ENCODE assay signal across 1 cellular context in the genomic region with DNA sequence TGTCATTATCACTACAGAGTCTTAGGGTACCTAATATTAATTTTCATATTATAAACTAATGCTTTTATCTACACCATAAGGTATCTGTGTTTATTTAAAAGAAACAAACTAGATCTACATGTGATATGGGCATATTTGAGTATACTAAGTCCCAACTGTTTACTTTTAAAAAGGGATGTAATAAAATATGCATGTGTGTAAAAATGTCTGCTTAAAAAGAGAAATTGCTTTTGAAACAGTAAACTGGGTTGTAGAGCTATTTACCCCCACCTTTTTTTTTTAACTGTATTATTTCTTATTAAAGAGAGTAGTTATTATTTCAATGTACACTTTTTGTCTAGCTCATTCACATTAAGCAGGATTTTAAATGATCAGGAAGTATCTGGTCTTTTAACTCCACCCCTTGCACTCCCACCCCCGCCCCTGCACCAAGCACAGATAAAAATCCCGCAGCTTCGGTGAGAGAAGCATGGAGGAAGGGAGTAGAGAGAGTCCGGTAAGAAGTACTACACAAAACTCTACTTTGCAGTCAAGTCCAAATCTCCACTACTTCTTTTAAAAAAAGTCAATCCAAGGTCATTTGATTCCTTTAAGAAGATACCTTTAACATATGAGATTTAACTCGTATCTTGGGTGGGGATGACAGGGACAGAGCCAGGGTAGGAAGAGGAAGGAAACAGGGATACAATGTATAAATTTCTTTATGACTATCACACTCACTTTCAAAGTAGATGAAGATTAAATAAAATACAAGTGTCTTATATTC.
TF ChIP-seq lines count a peak whose summit lies in the region.

No MANE protein-coding gene starts in this region.

TF ChIP-seq in liver, 16 proteins besides CTCF, POLR2A, EP300 and RAD21 (continued from another document):
- TF ChIP-seq, protein P1, sequence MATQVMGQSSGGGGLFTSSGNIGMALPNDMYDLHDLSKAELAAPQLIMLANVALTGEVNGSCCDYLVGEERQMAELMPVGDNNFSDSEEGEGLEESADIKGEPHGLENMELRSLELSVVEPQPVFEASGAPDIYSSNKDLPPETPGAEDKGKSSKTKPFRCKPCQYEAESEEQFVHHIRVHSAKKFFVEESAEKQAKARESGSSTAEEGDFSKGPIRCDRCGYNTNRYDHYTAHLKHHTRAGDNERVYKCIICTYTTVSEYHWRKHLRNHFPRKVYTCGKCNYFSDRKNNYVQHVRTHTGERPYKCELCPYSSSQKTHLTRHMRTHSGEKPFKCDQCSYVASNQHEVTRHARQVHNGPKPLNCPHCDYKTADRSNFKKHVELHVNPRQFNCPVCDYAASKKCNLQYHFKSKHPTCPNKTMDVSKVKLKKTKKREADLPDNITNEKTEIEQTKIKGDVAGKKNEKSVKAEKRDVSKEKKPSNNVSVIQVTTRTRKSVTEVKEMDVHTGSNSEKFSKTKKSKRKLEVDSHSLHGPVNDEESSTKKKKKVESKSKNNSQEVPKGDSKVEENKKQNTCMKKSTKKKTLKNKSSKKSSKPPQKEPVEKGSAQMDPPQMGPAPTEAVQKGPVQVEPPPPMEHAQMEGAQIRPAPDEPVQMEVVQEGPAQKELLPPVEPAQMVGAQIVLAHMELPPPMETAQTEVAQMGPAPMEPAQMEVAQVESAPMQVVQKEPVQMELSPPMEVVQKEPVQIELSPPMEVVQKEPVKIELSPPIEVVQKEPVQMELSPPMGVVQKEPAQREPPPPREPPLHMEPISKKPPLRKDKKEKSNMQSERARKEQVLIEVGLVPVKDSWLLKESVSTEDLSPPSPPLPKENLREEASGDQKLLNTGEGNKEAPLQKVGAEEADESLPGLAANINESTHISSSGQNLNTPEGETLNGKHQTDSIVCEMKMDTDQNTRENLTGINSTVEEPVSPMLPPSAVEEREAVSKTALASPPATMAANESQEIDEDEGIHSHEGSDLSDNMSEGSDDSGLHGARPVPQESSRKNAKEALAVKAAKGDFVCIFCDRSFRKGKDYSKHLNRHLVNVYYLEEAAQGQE (IDR thresholded peaks at IDR 0.05) = no peak
- TF ChIP-seq FOXA1 (IDR thresholded peaks at IDR 0.05) (no peak), GABPA (IDR thresholded peaks at IDR 0.05 in 1 of 2, conservative IDR thresholded peaks at IDR 0.05 in 1 of 2) (no peak), YY1 (IDR thresholded peaks at IDR 0.05) (peak; percentile 83), FOXA2 (IDR thresholded peaks at IDR 0.05) (no peak), TAF1 (conservative IDR thresholded peaks at IDR 0.05) (peak; percentile 57), EGR1 (IDR thresholded peaks at IDR 0.05; ENCODE audit: low read depth in 2 of 2) (peak in 1 of 2 donors; percentile 50), HNF4A (conservative IDR thresholded peaks at IDR 0.05) (peak in 1 of 2 donors; percentile 10), HNF4G (IDR thresholded peaks at IDR 0.05) (no peak), JUND (IDR thresholded peaks at IDR 0.05) (no peak), SP1 (IDR thresholded peaks at IDR 0.05) (no peak), RXRA (IDR thresholded peaks at IDR 0.05) (no peak)
- TF ChIP-seq, protein P2, sequence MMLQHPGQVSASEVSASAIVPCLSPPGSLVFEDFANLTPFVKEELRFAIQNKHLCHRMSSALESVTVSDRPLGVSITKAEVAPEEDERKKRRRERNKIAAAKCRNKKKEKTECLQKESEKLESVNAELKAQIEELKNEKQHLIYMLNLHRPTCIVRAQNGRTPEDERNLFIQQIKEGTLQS (IDR thresholded peaks at IDR 0.05) = no peak
TF ChIP-seq in liver: peak in this region for 4.
